13 cellular contexts compared by ENCODE assay signal in genomic region chr13:31835932-31836331, GRCh38.
DNase-seq lines count a peak whose midpoint lies in the region; ATAC-seq and TF ChIP-seq lines count a peak whose summit lies in the region.
"Had no signal": no experiment of that assay in that cellular context is flagged by ENCODE, and none has a peak within 500 bp of the region (broad histone marks: within the 10 kb centered on the region; RNA-seq: fewer than 3 reads in every experiment).

No MANE protein-coding gene starts in this region.

- no peaks in the 10 kb centered on the region for H3K9me3 Mint-ChIP-seq in activated T-helper 2 cell treated with anti-CD3 and anti-CD28 coated beads, Interferon-gamma antibody, Interleukin-2, Interleukin-4, amounts not matched to agents 10 μg/mL and 5 μg/mL and 100 μg/mL, durations not matched to agents 14 hours and 24 hours and 36 hours

- no peaks in the 10 kb centered on the region for H3K36me3 ChIP-seq in mucosa of descending colon (ENCODE audit: low read depth)

- no peaks in the 10 kb centered on the region for H3K4me1 ChIP-seq in mucosa of descending colon (ENCODE audit: low read depth)

- intact Hi-C loops in mucosa of descending colon (cut with DNase I, micrococcal nuclease) = no loop called here
- intact Hi-C loops in activated T-helper 2 cell treated with anti-CD3 and anti-CD28 coated beads, Interferon-gamma antibody, Interleukin-2, Interleukin-4, amounts not matched to agents 10 μg/mL and 5 μg/mL and 100 μg/mL, durations not matched to agents 14 hours and 24 hours and 36 hours (cut with micrococcal nuclease) = no loop called here

- peak; percentile 19 for ATAC-seq in mucosa of descending colon
- ATAC-seq in HG02571 (IDR thresholded peaks at IDR 0.05; ENCODE audit: unreplicated experiment) = no peak

- DNase-seq in EL (peak; percentile 72), NCI-H146 treated with DMSO at 0.1 percent for 48 hours (lab: John Stamatoyannopoulos, UW; ENCODE audit: unreplicated experiment) (peak; percentile 25), cerebellar cortex (ENCODE audit: low spot score) (peak; percentile 14), mucosa of descending colon (no peak), OCI-M2 (lab: John Stamatoyannopoulos, UW; ENCODE audit: unreplicated experiment) (no peak), RPMI8226 (no peak)
- DNase-seq in activated T-helper 2 cell treated with anti-CD3 and anti-CD28 coated beads, Interferon-gamma antibody, Interleukin-2, Interleukin-4, amounts not matched to agents 10 μg/mL and 5 μg/mL and 100 μg/mL, durations not matched to agents 14 hours and 24 hours and 36 hours (ENCODE audit: low spot score) = no peak
- DNase-seq: activated naive CD8-positive, alpha-beta T cell treated with anti-CD3 and anti-CD28 coated beads, Interleukin-2, amount 10 ng/mL, durations not matched to agents 7 days and 5 days; NCI-H1092 treated with DMSO at 0.1 percent for 48 hours; NCI-H82; stimulated activated CD4-positive, alpha-beta T cell treated with anti-CD3 and anti-CD28 coated beads, Interleukin-12 subunit alpha, Interleukin-12 subunit beta, amount 100 ng/mL, for 4 hours had no signal

- no peak overlapping the region for H3K4me3 Mint-ChIP-seq in activated T-helper 2 cell treated with anti-CD3 and anti-CD28 coated beads, Interferon-gamma antibody, Interleukin-2, Interleukin-4, amounts not matched to agents 10 μg/mL and 5 μg/mL and 100 μg/mL, durations not matched to agents 14 hours and 24 hours and 36 hours (ENCODE audit: low read depth)
- H3K4me3 Mint-ChIP-seq: activated naive CD8-positive, alpha-beta T cell treated with anti-CD3 and anti-CD28 coated beads, Interleukin-2, amount 10 ng/mL, durations not matched to agents 7 days and 5 days had no signal

- no peak overlapping the region for H3K4me3 ChIP-seq in mucosa of descending colon
- H3K4me3 ChIP-seq: SK-N-MC had no signal

- no peaks in the 10 kb centered on the region for H3K36me3 Mint-ChIP-seq in activated T-helper 2 cell treated with anti-CD3 and anti-CD28 coated beads, Interferon-gamma antibody, Interleukin-2, Interleukin-4, amounts not matched to agents 10 μg/mL and 5 μg/mL and 100 μg/mL, durations not matched to agents 14 hours and 24 hours and 36 hours (ENCODE audit: low read depth)
- H3K36me3 Mint-ChIP-seq: activated naive CD8-positive, alpha-beta T cell treated with anti-CD3 and anti-CD28 coated beads, Interleukin-2, amount 10 ng/mL, durations not matched to agents 7 days and 5 days had no signal

- H3K4me1 Mint-ChIP-seq in activated T-helper 2 cell treated with anti-CD3 and anti-CD28 coated beads, Interferon-gamma antibody, Interleukin-2, Interleukin-4, amounts not matched to agents 10 μg/mL and 5 μg/mL and 100 μg/mL, durations not matched to agents 14 hours and 24 hours and 36 hours (ENCODE audit: low read depth) = no peaks in the 10 kb centered on the region
- H3K4me1 Mint-ChIP-seq: activated naive CD8-positive, alpha-beta T cell treated with anti-CD3 and anti-CD28 coated beads, Interleukin-2, amount 10 ng/mL, durations not matched to agents 7 days and 5 days had no signal

- H3K27ac Mint-ChIP-seq in activated T-helper 2 cell treated with anti-CD3 and anti-CD28 coated beads, Interferon-gamma antibody, Interleukin-2, Interleukin-4, amounts not matched to agents 10 μg/mL and 5 μg/mL and 100 μg/mL, durations not matched to agents 14 hours and 24 hours and 36 hours = no peak overlapping the region
- H3K27ac Mint-ChIP-seq: activated naive CD8-positive, alpha-beta T cell treated with anti-CD3 and anti-CD28 coated beads, Interleukin-2, amount 10 ng/mL, durations not matched to agents 7 days and 5 days had no signal

- peaks cover 21% of the 10 kb centered on the region for H3K27me3 Mint-ChIP-seq in activated T-helper 2 cell treated with anti-CD3 and anti-CD28 coated beads, Interferon-gamma antibody, Interleukin-2, Interleukin-4, amounts not matched to agents 10 μg/mL and 5 μg/mL and 100 μg/mL, durations not matched to agents 14 hours and 24 hours and 36 hours (ENCODE audit: low read depth)

- no peaks in the 10 kb centered on the region for H3K9me3 ChIP-seq in mucosa of descending colon

- no peak for TF ChIP-seq CTCF in mucosa of descending colon (IDR thresholded peaks at IDR 0.05)

Comparison
In these comparisons a context has a peak if more than half of its experiments do, and no peak if none do; other contexts are left out.
1. DNase-seq: peak in EL (single experiment), NCI-H146 treated with DMSO at 0.1 percent for 48 hours (single experiment) and cerebellar cortex (single experiment); none in mucosa of descending colon (0 of 3), OCI-M2 (single experiment), RPMI8226 (single experiment) and activated T-helper 2 cell treated with anti-CD3 and anti-CD28 coated beads, Interferon-gamma antibody, Interleukin-2, Interleukin-4, amounts not matched to agents 10 μg/mL and 5 μg/mL and 100 μg/mL, durations not matched to agents 14 hours and 24 hours and 36 hours (single experiment).